13 cellular contexts compared by ENCODE assay signal in the genomic region with DNA sequence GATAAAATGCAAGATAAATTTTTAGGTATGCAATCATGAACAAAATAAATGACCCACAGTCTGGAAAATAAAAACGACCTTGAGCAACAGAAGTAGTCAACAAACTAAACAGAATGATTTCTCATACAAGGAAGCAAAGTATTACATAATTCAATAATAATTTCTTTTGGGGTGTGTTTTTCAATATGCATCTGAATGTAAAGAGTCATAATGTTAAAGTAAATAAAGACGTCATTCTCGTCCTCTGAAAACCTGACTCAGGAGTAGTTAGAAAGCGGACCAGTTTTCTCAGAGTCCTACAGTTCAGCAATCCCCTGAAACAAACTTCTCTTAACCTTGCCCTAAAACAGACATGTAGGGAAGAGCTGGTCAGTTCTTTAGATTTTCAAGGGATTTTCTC. TPM values are rescaled to one million over a fixed set of nuclear protein-coding genes. Genes with fewer than 3 reads are reported as not detected.
DNase-seq lines count a peak whose midpoint lies in the region; ATAC-seq and TF ChIP-seq lines count a peak whose summit lies in the region.
"Had no signal": no experiment of that assay in that cellular context is flagged by ENCODE, and none has a peak within 500 bp of the region (broad histone marks: within the 10 kb centered on the region; RNA-seq: fewer than 3 reads in every experiment).

No MANE protein-coding gene starts in this region.

- no peaks in the 10 kb centered on the region for H3K27me3 ChIP-seq in AG04450 (ENCODE audit: control insufficient read depth, insufficient read depth, low read length)
- H3K27me3 ChIP-seq in CD8-positive, alpha-beta T cell (ENCODE audit: insufficient read depth, low read length), result no peaks in the 10 kb centered on the region
- H3K27me3 ChIP-seq: right lobe of liver had no signal

- no peak for TF ChIP-seq CTCF in AG04450 (IDR thresholded peaks at IDR 0.05; ENCODE audit: low read depth, low read length)
- TF ChIP-seq CTCF in mucosa of descending colon (IDR thresholded peaks at IDR 0.05), result no peak
- no peak for TF ChIP-seq CTCF in CD8-positive, alpha-beta T cell (IDR thresholded peaks at IDR 0.05)

- DNase-seq in AG04450 (ENCODE audit: low read depth, low spot score) (no peak), NCI-H460 (ENCODE audit: extremely low read depth, low read depth) (peak; percentile 80), dermis blood vessel endothelial cell (peak; percentile 63), mucosa of descending colon (no peak), T-helper 17 cell (no peak), glomerular visceral epithelial cell (ENCODE audit: extremely low spot score) (no peak)
- DNase-seq in CD8-positive, alpha-beta T cell, result no peak
- DNase-seq: activated CD8-positive, alpha-beta memory T cell treated with anti-CD3 and anti-CD28 coated beads for 24 hours; activated naive CD4-positive, alpha-beta T cell treated with anti-CD3 and anti-CD28 coated beads, Interleukin-2, amount 10 ng/mL, durations not matched to agents 7 days and 5 days; DMS79 treated with DMSO at 0.1 percent for 48 hours; right lobe of liver had no signal

- no peaks in the 10 kb centered on the region for H3K36me3 ChIP-seq in mucosa of descending colon (ENCODE audit: low read depth)
- no peaks in the 10 kb centered on the region for H3K36me3 ChIP-seq in CD8-positive, alpha-beta T cell (ENCODE audit: insufficient read depth, low read length)
- H3K36me3 ChIP-seq: right lobe of liver had no signal

- no peak overlapping the region for H3K27ac Mint-ChIP-seq in T-helper 17 cell
- no peak overlapping the region for H3K27ac Mint-ChIP-seq in CD8-positive, alpha-beta T cell
- H3K27ac Mint-ChIP-seq: activated naive CD4-positive, alpha-beta T cell treated with anti-CD3 and anti-CD28 coated beads, Interleukin-2, amount 10 ng/mL, durations not matched to agents 7 days and 5 days; T-helper 2 cell treated with Interferon-gamma antibody and Interleukin-4, amounts not matched to agents 5 μg/mL and 100 μg/mL, for 36 hours had no signal

- H3K9me3 ChIP-seq in AG04450 (ENCODE audit: control insufficient read depth, insufficient read depth, low read length) (no peaks in the 10 kb centered on the region), mucosa of descending colon (no peaks in the 10 kb centered on the region), T-helper 17 cell (ENCODE audit: control insufficient read depth, low read length, poor library complexity, severe bottlenecking) (no peaks in the 10 kb centered on the region)
- no peaks in the 10 kb centered on the region for H3K9me3 ChIP-seq in CD8-positive, alpha-beta T cell (ENCODE audit: low read length)
- H3K9me3 ChIP-seq: right lobe of liver had no signal

- peak overlapping the region; percentile 40 for H3K27ac ChIP-seq in AG04450 (ENCODE audit: low read depth, low read length)
- H3K27ac ChIP-seq in CD8-positive, alpha-beta T cell (ENCODE audit: low read depth, low read length), result no peak overlapping the region

- no peaks in the 10 kb centered on the region for H3K4me1 Mint-ChIP-seq in T-helper 17 cell
- H3K4me1 Mint-ChIP-seq in CD8-positive, alpha-beta T cell (ENCODE audit: low read depth), result no peaks in the 10 kb centered on the region
- H3K4me1 Mint-ChIP-seq: activated naive CD4-positive, alpha-beta T cell treated with anti-CD3 and anti-CD28 coated beads, Interleukin-2, amount 10 ng/mL, durations not matched to agents 7 days and 5 days had no signal

- POLR2A ChIA-PET in AG04450 (lab: Yijun Ruan, JAX), result no interaction called here
- POLR2A ChIA-PET in CD8-positive, alpha-beta T cell (lab: Charles Lee), result interaction anchor here (0.6 kb wide), 1 partner anchor 101 kb away, joined by 3 read pairs; no protein-coding TSS in a partner anchor

- H3K4me3 ChIP-seq in AG04450 (ENCODE audit: low read depth, low read length), result no peak overlapping the region
- H3K4me3 ChIP-seq in mucosa of descending colon, result no peak overlapping the region
- H3K4me3 ChIP-seq in CD8-positive, alpha-beta T cell (ENCODE audit: low read depth, low read length), result no peak overlapping the region
- H3K4me3 ChIP-seq: right lobe of liver had no signal

- peaks cover 36% of the 10 kb centered on the region for H3K27me3 Mint-ChIP-seq in T-helper 17 cell
- H3K27me3 Mint-ChIP-seq in CD8-positive, alpha-beta T cell (ENCODE audit: low read depth), result peaks cover 17% of the 10 kb centered on the region
- H3K27me3 Mint-ChIP-seq: activated naive CD4-positive, alpha-beta T cell treated with anti-CD3 and anti-CD28 coated beads, Interleukin-2, amount 10 ng/mL, durations not matched to agents 7 days and 5 days had no signal

- H3K4me3 Mint-ChIP-seq in T-helper 17 cell, result no peak overlapping the region
- no peak overlapping the region for H3K4me3 Mint-ChIP-seq in CD8-positive, alpha-beta T cell
- H3K4me3 Mint-ChIP-seq: activated naive CD4-positive, alpha-beta T cell treated with anti-CD3 and anti-CD28 coated beads, Interleukin-2, amount 10 ng/mL, durations not matched to agents 7 days and 5 days; T-helper 2 cell treated with Interferon-gamma antibody and Interleukin-4, amounts not matched to agents 5 μg/mL and 100 μg/mL, for 36 hours had no signal

- no peaks in the 10 kb centered on the region for H3K4me1 ChIP-seq in mucosa of descending colon (ENCODE audit: low read depth)
- H3K4me1 ChIP-seq in CD8-positive, alpha-beta T cell (ENCODE audit: insufficient read depth, low read length), result no peaks in the 10 kb centered on the region

- ATAC-seq in mucosa of descending colon (peak; percentile 88), T-helper 17 cell (no peak), HG03097 (IDR thresholded peaks at IDR 0.05; ENCODE audit: low FRiP score, unreplicated experiment) (no peak)
- no peak for ATAC-seq in CD8-positive, alpha-beta T cell

- H3K36me3 Mint-ChIP-seq in T-helper 17 cell (ENCODE audit: low read depth), result no peaks in the 10 kb centered on the region
- H3K36me3 Mint-ChIP-seq in CD8-positive, alpha-beta T cell, result no peaks in the 10 kb centered on the region
- H3K36me3 Mint-ChIP-seq: activated naive CD4-positive, alpha-beta T cell treated with anti-CD3 and anti-CD28 coated beads, Interleukin-2, amount 10 ng/mL, durations not matched to agents 7 days and 5 days had no signal

- CTCF ChIA-PET in AG04450 (lab: Charles Lee), result interaction anchor here (0.6 kb wide), 1 partner anchor 1159 kb away, joined by 3 read pairs; no protein-coding TSS in a partner anchor
- CTCF ChIA-PET in CD8-positive, alpha-beta T cell (lab: Charles Lee), result no interaction called here

- H3K9me3 Mint-ChIP-seq in CD8-positive, alpha-beta T cell, result no peaks in the 10 kb centered on the region
- H3K9me3 Mint-ChIP-seq: activated naive CD4-positive, alpha-beta T cell treated with anti-CD3 and anti-CD28 coated beads, Interleukin-2, amount 10 ng/mL, durations not matched to agents 7 days and 5 days; T-helper 2 cell treated with Interferon-gamma antibody and Interleukin-4, amounts not matched to agents 5 μg/mL and 100 μg/mL, for 36 hours had no signal

- intact Hi-C loops in mucosa of descending colon (cut with DNase I, micrococcal nuclease), result no loop called here
- intact Hi-C loops in CD8-positive, alpha-beta T cell (cut with DNase I, micrococcal nuclease), result no loop called here

RNA-seq across cellular contexts. Expression of a gene that starts 18.6 kb away (rescaled TPM):
- polyA plus RNA-seq in AG04450 (2011; rRNA removed), result 25.4 and 30.7 TPM in 2 replicates
- 40.8 and 65.6 TPM in 2 replicates for polyA minus RNA-seq in AG04450 (2011; rRNA and poly(A)+ RNA removed)
- 67.7 and 77.7 TPM in 2 replicates for total RNA-seq in NCI-H460 (2014; rRNA removed; shearing (Covaris generic))
- polyA plus RNA-seq in NCI-H460 (2014; cell fraction: nucleus; rRNA removed), result 20.9 and 27.3 TPM in 2 replicates
- total RNA-seq in dermis blood vessel endothelial cell (105 and 112 TPM in 2 replicates), mucosa of descending colon (10 to 100 TPM; 32.6 to 70.7 (median 50.2) TPM), T-helper 17 cell (1 to 10 TPM; 1.2 to 2.5 TPM)
- total RNA-seq in CD8-positive, alpha-beta T cell, result under 1 TPM; 0.08 to 0.28 TPM

Comparison
In these comparisons a context has a peak if more than half of its experiments do, and no peak if none do; other contexts are left out.
1. DNase-seq: peak in NCI-H460 (single experiment) and dermis blood vessel endothelial cell (single experiment); none in AG04450 (single experiment), mucosa of descending colon (0 of 3), T-helper 17 cell (0 of 3), glomerular visceral epithelial cell (single experiment) and CD8-positive, alpha-beta T cell (0 of 7).
2. RNA of a gene that starts 18.6 kb away (total RNA-seq): 105 to 112 TPM in dermis blood vessel endothelial cell, 67.7 to 77.7 TPM in NCI-H460 and 32.6 to 70.7 TPM in mucosa of descending colon; 1.2 to 2.5 TPM in T-helper 17 cell and 0.08 to 0.28 TPM in CD8-positive, alpha-beta T cell; every median in the first group is over 4 times any median in the second.